In the genomic region with DNA sequence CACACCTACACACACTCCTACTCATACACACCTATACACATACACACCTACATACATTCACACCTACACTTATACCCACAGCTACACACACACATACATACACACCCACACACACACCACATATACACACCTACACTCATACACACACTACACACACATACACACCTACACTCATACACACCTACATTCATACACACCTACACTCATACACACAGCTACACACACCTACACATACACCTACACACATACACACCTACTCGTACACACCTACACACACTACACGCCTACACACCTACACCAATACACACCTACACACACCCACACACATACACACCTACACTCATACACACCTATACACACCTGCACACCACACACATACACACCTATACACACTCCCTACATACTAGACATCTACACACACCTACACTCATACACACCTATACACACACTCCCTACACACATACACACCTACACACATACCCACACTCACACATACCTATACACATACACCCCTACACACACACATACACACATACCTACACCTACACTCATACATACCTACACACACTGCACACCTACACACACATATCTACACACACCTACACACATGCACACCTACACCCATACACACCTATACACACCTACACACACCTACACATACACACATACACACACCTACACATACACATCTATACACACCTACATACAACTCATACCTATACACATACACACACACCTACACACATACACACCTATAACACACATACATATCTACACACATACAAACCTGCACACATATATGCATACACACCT, we compare ENCODE assay signal across 2 cellular contexts.
TF ChIP-seq lines count a peak whose summit lies in the region.

No MANE protein-coding gene starts in this region.

TF ChIP-seq in HepG2, 621 proteins besides CTCF, POLR2A, EP300 and RAD21:
- TF ChIP-seq, protein P1, sequence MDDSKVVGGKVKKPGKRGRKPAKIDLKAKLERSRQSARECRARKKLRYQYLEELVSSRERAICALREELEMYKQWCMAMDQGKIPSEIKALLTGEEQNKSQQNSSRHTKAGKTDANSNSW (CRISPR knock-in tag; IDR thresholded peaks at IDR 0.05; ENCODE audit: borderline replicate concordance): no peak
- TF ChIP-seq KAT8 (CRISPR knock-in tag; IDR thresholded peaks at IDR 0.05) (no peak), CHCHD3 (CRISPR knock-in tag; IDR thresholded peaks at IDR 0.05) (no peak), ZNF282 (IDR thresholded peaks at IDR 0.05; ENCODE audit: partially characterized antibody) (peak; percentile 22), NBN (conservative IDR thresholded peaks at IDR 0.05) (0 out of 2 replicates have a peak, but pooled peaks have one; percentile 10), SRF (IDR thresholded peaks at IDR 0.05; ENCODE audit: low read depth, low read length) (no peak), ZNF776 (CRISPR knock-in tag; IDR thresholded peaks at IDR 0.05) (no peak), ZKSCAN8 (CRISPR knock-in tag; IDR thresholded peaks at IDR 0.05; ENCODE audit: borderline replicate concordance) (no peak)
- TF ChIP-seq, protein P2, sequence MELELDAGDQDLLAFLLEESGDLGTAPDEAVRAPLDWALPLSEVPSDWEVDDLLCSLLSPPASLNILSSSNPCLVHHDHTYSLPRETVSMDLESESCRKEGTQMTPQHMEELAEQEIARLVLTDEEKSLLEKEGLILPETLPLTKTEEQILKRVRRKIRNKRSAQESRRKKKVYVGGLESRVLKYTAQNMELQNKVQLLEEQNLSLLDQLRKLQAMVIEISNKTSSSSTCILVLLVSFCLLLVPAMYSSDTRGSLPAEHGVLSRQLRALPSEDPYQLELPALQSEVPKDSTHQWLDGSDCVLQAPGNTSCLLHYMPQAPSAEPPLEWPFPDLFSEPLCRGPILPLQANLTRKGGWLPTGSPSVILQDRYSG (CRISPR knock-in tag; IDR thresholded peaks at IDR 0.05): no peak

TF ChIP-seq in H1, 55 proteins besides CTCF, POLR2A, EP300 and RAD21:
- no peak for TF ChIP-seq CTBP2 (IDR thresholded peaks at IDR 0.05; ENCODE audit: borderline replicate concordance, insufficient read depth, insufficient read length, low read length)
- TF ChIP-seq POU5F1 (IDR thresholded peaks at IDR 0.05; ENCODE audit: low read depth, low read length): no peak
- no peak for TF ChIP-seq SIX5 (IDR thresholded peaks at IDR 0.05; ENCODE audit: low read depth, low read length)
- no peak for TF ChIP-seq SP2 (IDR thresholded peaks at IDR 0.05; ENCODE audit: low read length)
- TF ChIP-seq SP1 (IDR thresholded peaks at IDR 0.05; ENCODE audit: low read depth, low read length): no peak
